Comparison of ENCODE assay signal across 8 cellular contexts in the genomic region with DNA sequence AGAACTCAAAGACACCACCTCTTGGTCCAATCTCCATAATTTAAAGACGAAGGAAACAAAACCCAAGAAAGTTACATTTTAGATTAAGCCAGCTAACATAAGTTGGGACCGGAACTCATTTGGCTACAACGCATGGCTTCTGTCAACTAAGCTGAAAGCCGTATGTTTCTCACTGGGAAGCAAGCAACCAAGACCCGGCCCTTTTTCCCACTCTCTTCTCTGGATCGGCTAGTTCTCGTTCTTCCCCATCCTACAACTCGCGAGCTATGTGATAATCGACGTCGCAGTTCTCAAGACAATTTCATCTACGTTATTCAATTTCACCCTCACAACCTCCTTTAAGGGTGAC. TPM values are rescaled to one million over a fixed set of nuclear protein-coding genes. Genes with fewer than 3 reads are reported as not detected.
DNase-seq lines count a peak whose midpoint lies in the region; ATAC-seq and TF ChIP-seq lines count a peak whose summit lies in the region.

No MANE protein-coding gene starts in this region.

- H3K27ac Mint-ChIP-seq in activated naive CD4-positive, alpha-beta T cell treated with anti-CD3 and anti-CD28 coated beads, Interleukin-2, amount 50 U/mL, for 24 hours: peak overlapping the region; percentile 100
- peak overlapping the region; percentile 97 to 100 (median 99) for H3K27ac Mint-ChIP-seq in naive thymus-derived CD4-positive, alpha-beta T cell

- H3K9me3 Mint-ChIP-seq in activated naive CD4-positive, alpha-beta T cell treated with anti-CD3 and anti-CD28 coated beads, Interleukin-2, amount 50 U/mL, for 24 hours: no peaks in the 10 kb centered on the region
- peaks cover 0 to 8% (median 0%) of the 10 kb centered on the region in 11 donors for H3K9me3 Mint-ChIP-seq in naive thymus-derived CD4-positive, alpha-beta T cell

- H3K4me3 Mint-ChIP-seq in activated naive CD4-positive, alpha-beta T cell treated with anti-CD3 and anti-CD28 coated beads, Interleukin-2, amount 50 U/mL, for 24 hours: peak overlapping the region; percentile 100
- H3K4me3 Mint-ChIP-seq in naive thymus-derived CD4-positive, alpha-beta T cell: peak overlapping the region; percentile 98 to 100 (median 99)

- TF ChIP-seq CTCF in OCI-LY7 (conservative IDR thresholded peaks at IDR 0.05; ENCODE audit: low read length): no peak

- CTCF ChIA-PET in OCI-LY7 (lab: Charles Lee; ENCODE audit: unreplicated experiment): no interaction called here
- CTCF ChIA-PET in naive thymus-derived CD4-positive, alpha-beta T cell (lab: Charles Lee): no interaction called here

- peaks cover 41% of the 10 kb centered on the region for H3K4me1 ChIP-seq in OCI-LY7 (ENCODE audit: insufficient read depth, low read length, poor library complexity, severe bottlenecking)
- peaks cover 26% of the 10 kb centered on the region for H3K4me1 ChIP-seq in endocrine pancreas (ENCODE audit: control insufficient read depth, insufficient read depth, low read length)
- H3K4me1 ChIP-seq in naive thymus-derived CD4-positive, alpha-beta T cell (ENCODE audit: control insufficient read depth in 2 of 2, insufficient read depth in 2 of 2, low read length in 2 of 2): peaks cover 18 to 23% of the 10 kb centered on the region in 2 donors

- no peaks in the 10 kb centered on the region for H3K27me3 ChIP-seq in endocrine pancreas (ENCODE audit: control insufficient read depth, insufficient read depth, low read length)
- H3K27me3 ChIP-seq in naive thymus-derived CD4-positive, alpha-beta T cell (ENCODE audit: control insufficient read depth in 2 of 2, insufficient read depth in 2 of 2, low read length in 2 of 2): no peaks in the 10 kb centered on the region

- peaks cover 13% of the 10 kb centered on the region for H3K36me3 Mint-ChIP-seq in activated naive CD4-positive, alpha-beta T cell treated with anti-CD3 and anti-CD28 coated beads, Interleukin-2, amount 50 U/mL, for 24 hours
- H3K36me3 Mint-ChIP-seq in naive thymus-derived CD4-positive, alpha-beta T cell: peaks cover 1 to 13% (median 7%) of the 10 kb centered on the region in 5 donors

- peak overlapping the region; percentile 47; the same call in 1 of the 2 replicates for H2AFZ ChIP-seq in OCI-LY7 (ENCODE audit: low read length)

- peak overlapping the region; percentile 98 for H3K4me2 ChIP-seq in OCI-LY7 (ENCODE audit: low read length)

- H3K79me2 ChIP-seq in OCI-LY7 (ENCODE audit: insufficient read depth, low read depth, low read length): peaks cover 62% of the 10 kb centered on the region

- peaks cover 48% of the 10 kb centered on the region for H4K20me1 ChIP-seq in OCI-LY7 (ENCODE audit: insufficient read depth, low read length)

- no TSS peak for BruUV-seq in OCI-LY7 (replicated peaks; lab: Mats Ljungman, UMichigan)

- DNase-seq in activated naive CD4-positive, alpha-beta T cell treated with Interleukin-2 at 50 U/mL for 16 hours: no peak
- DNase-seq in OCI-LY7 (ENCODE audit: low spot score) (peak; percentile 50), anterior cingulate cortex (lab: John Stamatoyannopoulos, UW) (no peak)
- DNase-seq in naive thymus-derived CD4-positive, alpha-beta T cell: no peak

- peak overlapping the region; percentile 100 for H3K4me3 ChIP-seq in OCI-LY7 (ENCODE audit: low read depth, low read length, poor library complexity, severe bottlenecking)
- H3K4me3 ChIP-seq in endocrine pancreas (ENCODE audit: control insufficient read depth, insufficient read depth, low read length): peak overlapping the region; percentile 99
- H3K4me3 ChIP-seq in naive thymus-derived CD4-positive, alpha-beta T cell (ENCODE audit: low read length): peak overlapping the region; percentile 80

- ATAC-seq in naive thymus-derived CD4-positive, alpha-beta T cell: no peak
- ATAC-seq in HG03342 (IDR thresholded peaks at IDR 0.05; ENCODE audit: unreplicated experiment) (no peak), GM19351 (IDR thresholded peaks at IDR 0.05; ENCODE audit: unreplicated experiment) (no peak)

- peak overlapping the region; percentile 94 for H3K9ac ChIP-seq in endocrine pancreas (ENCODE audit: control insufficient read depth, insufficient read depth, low read length)

- peak overlapping the region; percentile 74 for H3K27ac ChIP-seq in OCI-LY7 (ENCODE audit: low read depth, low read length, poor library complexity, severe bottlenecking)
- peak overlapping the region; percentile 88 for H3K27ac ChIP-seq in naive thymus-derived CD4-positive, alpha-beta T cell (ENCODE audit: low read depth, low read length)

- H3K9me2 ChIP-seq in OCI-LY7 (ENCODE audit: insufficient read depth, low read length): no peaks in the 10 kb centered on the region

- intact Hi-C loops in OCI-LY7 (cut with micrococcal nuclease; ENCODE audit: unreplicated experiment): loop anchor here (1.0 to 2.0 kb wide), 3 partner anchors 48 to 226 kb away; partner anchors contain the start of genes BACH1, LTN1 and USP16
- intact Hi-C loops in naive thymus-derived CD4-positive, alpha-beta T cell (cut with micrococcal nuclease): loop anchor here (1.0 kb wide), 10 partner anchors 49 to 376 kb away; partner anchors contain the start of genes LTN1 (in 2 of the 2), USP16 (in 2 of the 2) and BACH1 (in 1 of the 2)

- H3K36me3 ChIP-seq in OCI-LY7 (ENCODE audit: insufficient read depth, low read length) (peaks cover 55% of the 10 kb centered on the region), endocrine pancreas (ENCODE audit: control insufficient read depth, insufficient read depth, low read length) (no peaks in the 10 kb centered on the region)
- peaks cover 2 to 10% (median 5%) of the 10 kb centered on the region in 3 experiments for H3K36me3 ChIP-seq in naive thymus-derived CD4-positive, alpha-beta T cell (ENCODE audit: control insufficient read depth in 2 of 3, insufficient read depth in 3 of 3, low read length in 3 of 3)

- H3K9me3 ChIP-seq in OCI-LY7 (ENCODE audit: low read length) (no peaks in the 10 kb centered on the region), endocrine pancreas (ENCODE audit: control insufficient read depth, low read length) (no peaks in the 10 kb centered on the region)
- H3K9me3 ChIP-seq in naive thymus-derived CD4-positive, alpha-beta T cell (ENCODE audit: control insufficient read depth in 2 of 3, low read length in 3 of 3): no peaks in the 10 kb centered on the region

- peaks cover 65% of the 10 kb centered on the region for H3K4me1 Mint-ChIP-seq in activated naive CD4-positive, alpha-beta T cell treated with anti-CD3 and anti-CD28 coated beads, Interleukin-2, amount 50 U/mL, for 24 hours
- H3K4me1 Mint-ChIP-seq in naive thymus-derived CD4-positive, alpha-beta T cell: peaks cover 17 to 72% (median 63%) of the 10 kb centered on the region in 7 donors

- POLR2A ChIA-PET in OCI-LY7 (lab: Charles Lee): interaction anchor here (0.6 to 4.6 kb wide), 13 partner anchors 8 to 227 kb away, joined by 3 to 35 read pairs (median 7); partner anchors contain the start of genes RWDD2B and USP16
- POLR2A ChIA-PET in naive thymus-derived CD4-positive, alpha-beta T cell (lab: Charles Lee): interaction anchor here (1.2 to 9.4 kb wide), 9 partner anchors 8 to 376 kb away, joined by 3 to 103 read pairs (median 10); partner anchors contain the start of genes BACH1, LTN1 and USP16

- no peaks in the 10 kb centered on the region for H3K27me3 Mint-ChIP-seq in activated naive CD4-positive, alpha-beta T cell treated with anti-CD3 and anti-CD28 coated beads, Interleukin-2, amount 50 U/mL, for 24 hours
- H3K27me3 Mint-ChIP-seq in naive thymus-derived CD4-positive, alpha-beta T cell: no peaks in the 10 kb centered on the region

RNA-seq across cellular contexts. Expression of gene CCT8, which starts 0.6 kb away (rescaled TPM):
- total RNA-seq in OCI-LY7 (2014; rRNA removed; shearing (Covaris generic)): 229 and 240 TPM in 2 replicates
- total RNA-seq in OCI-LY7 (2022): 332 and 375 TPM in 2 replicates
- total RNA-seq in naive thymus-derived CD4-positive, alpha-beta T cell: 100 to 1,000 TPM in 4 of 5 experiments, 10 to 100 TPM in 1; 87.6 to 223 (median 126) TPM
- 100 to 1,000 TPM; 121 to 185 TPM for polyA plus RNA-seq in naive thymus-derived CD4-positive, alpha-beta T cell

RNA-seq across cellular contexts. Expression of gene USP16, which starts 48.4 kb away (rescaled TPM):
- total RNA-seq in OCI-LY7 (2014; rRNA removed; shearing (Covaris generic)): 22.8 and 23.1 TPM in 2 replicates
- total RNA-seq in OCI-LY7 (2022): 34.2 and 35.4 TPM in 2 replicates
- 10 to 100 TPM; 40.9 to 84.3 (median 62.7) TPM for total RNA-seq in naive thymus-derived CD4-positive, alpha-beta T cell
- polyA plus RNA-seq in naive thymus-derived CD4-positive, alpha-beta T cell: 10 to 100 TPM; 17.9 to 19.1 TPM

RNA-seq across cellular contexts. Expression of gene RWDD2B, which starts 53.7 kb away (rescaled TPM):
- total RNA-seq in OCI-LY7 (2014; rRNA removed; shearing (Covaris generic)): 5.0 and 7.5 TPM in 2 replicates
- total RNA-seq in OCI-LY7 (2022): 16.1 and 17.4 TPM in 2 replicates
- total RNA-seq in naive thymus-derived CD4-positive, alpha-beta T cell: 1 to 10 TPM; 3.6 to 8.1 (median 4.3) TPM
- polyA plus RNA-seq in naive thymus-derived CD4-positive, alpha-beta T cell: 10 to 100 TPM in 1 of 2 donors, 1 to 10 TPM in 1; 9.4 to 14.1 TPM

RNA-seq across cellular contexts. Expression of gene MAP3K7CL, which starts 57.6 kb away (rescaled TPM):
- total RNA-seq in OCI-LY7 (2014; rRNA removed; shearing (Covaris generic)): 2.1 and 7.8 TPM in 2 replicates
- total RNA-seq in OCI-LY7 (2022): 13.0 TPM in 2 replicates
- total RNA-seq in naive thymus-derived CD4-positive, alpha-beta T cell: 10 to 100 TPM in 2 of 5 experiments, 1 to 10 TPM in 3; 2.7 to 11.6 (median 7.1) TPM
- 1 to 10 TPM; 5.9 to 6.8 TPM for polyA plus RNA-seq in naive thymus-derived CD4-positive, alpha-beta T cell
